In genomic region chr16:56538331-56538730, GRCh38 we compare ENCODE assay signal across 43 cellular contexts. TPM values are rescaled to one million over a fixed set of nuclear protein-coding genes. Genes with fewer than 3 reads are reported as not detected.
"Had no signal": no experiment of that assay in that cellular context is flagged by ENCODE, and none has a peak within 500 bp of the region (broad histone marks: within the 10 kb centered on the region; RNA-seq: fewer than 3 reads in every experiment).

No MANE protein-coding gene starts in this region.

- H3K36me3 Mint-ChIP-seq: activated naive CD4-positive, alpha-beta T cell treated with anti-CD3 and anti-CD28 coated beads, Interleukin-2, amount 10 ng/mL, durations not matched to agents 7 days and 5 days; activated naive CD8-positive, alpha-beta T cell treated with anti-CD3 and anti-CD28 coated beads for 36 hours; activated naive CD8-positive, alpha-beta T cell treated with anti-CD3 and anti-CD28 coated beads, Interleukin-2, amount 10 ng/mL, durations not matched to agents 7 days and 5 days; brain had no signal

- H3K36me3 ChIP-seq: adrenal gland, ascending aorta, brain microvascular endothelial cell, breast epithelium, cardiac muscle cell had no signal

- H3K4me1 Mint-ChIP-seq: activated naive CD4-positive, alpha-beta T cell treated with anti-CD3 and anti-CD28 coated beads, Interleukin-2, amount 10 ng/mL, durations not matched to agents 7 days and 5 days; activated naive CD8-positive, alpha-beta T cell treated with anti-CD3 and anti-CD28 coated beads for 36 hours; activated naive CD8-positive, alpha-beta T cell treated with anti-CD3 and anti-CD28 coated beads, Interleukin-2, amount 10 ng/mL, durations not matched to agents 7 days and 5 days; activated naive CD8-positive, alpha-beta T cell treated with anti-CD3 and anti-CD28 coated beads, Interleukin-2, amount 50 U/mL, for 24 hours; activated T-helper 17 cell treated with anti-CD3 and anti-CD28 coated beads, Interleukin-2, amount 50 U/mL, for 72 hours; brain had no signal

- H3K4me3 ChIP-seq: adrenal gland, ascending aorta, body of pancreas, breast epithelium, cardiac muscle cell had no signal

- H3K4me1 ChIP-seq: adrenal gland, ascending aorta, body of pancreas, breast epithelium had no signal

- H3K9me3 Mint-ChIP-seq: activated naive CD4-positive, alpha-beta T cell treated with anti-CD3 and anti-CD28 coated beads for 36 hours; activated naive CD4-positive, alpha-beta T cell treated with anti-CD3 and anti-CD28 coated beads, Interleukin-2, amount 10 ng/mL, durations not matched to agents 7 days and 5 days; activated naive CD8-positive, alpha-beta T cell treated with anti-CD3 and anti-CD28 coated beads for 36 hours; activated naive CD8-positive, alpha-beta T cell treated with anti-CD3 and anti-CD28 coated beads, Interleukin-2, amount 10 ng/mL, durations not matched to agents 7 days and 5 days; activated naive CD8-positive, alpha-beta T cell treated with anti-CD3 and anti-CD28 coated beads, Interleukin-2, amount 50 U/mL, for 24 hours; activated T-cell treated with anti-CD3 and anti-CD28 coated beads, Interleukin-2, amount 50 U/mL, for 24 hours; activated T-cell treated with anti-CD3 and anti-CD28 coated beads, Interleukin-2, amount 50 U/mL, for 4 hours; activated T-cell treated with anti-CD3 and anti-CD28 coated beads, Interleukin-2, amount 50 U/mL, for 72 hours; activated T-helper 1 cell treated with anti-CD3 and anti-CD28 coated beads, Interleukin-12 subunit alpha, Interleukin-12 subunit beta, Interleukin-2, Interleukin-4 antibody, amounts not matched to agents 30 ng/mL and 10 ng/mL and 1 ng/mL, durations not matched to agents 14 hours and 24 hours and 36 hours; activated T-helper 17 cell treated with anti-CD3 and anti-CD28 coated beads, Interleukin-2, amount 50 U/mL, for 72 hours; activated T-helper 2 cell treated with anti-CD3 and anti-CD28 coated beads, Interferon-gamma antibody, Interleukin-2, Interleukin-4, amounts not matched to agents 10 μg/mL and 5 μg/mL and 100 μg/mL, durations not matched to agents 14 hours and 24 hours and 36 hours; central memory CD8-positive, alpha-beta T cell had no signal

- H3K27ac ChIP-seq: ascending aorta, body of pancreas, brain microvascular endothelial cell, breast epithelium, cardiac muscle cell had no signal

- DNase-seq: activated effector memory CD4-positive, alpha-beta T cell treated with anti-CD3 and anti-CD28 coated beads, Interleukin-2, amount 50 U/mL, for 16 hours; activated effector memory CD4-positive, alpha-beta T cell treated with Interleukin-2 at 50 U/mL for 16 hours; activated gamma-delta T cell; activated gamma-delta T cell treated with Interleukin-2 at 50 U/mL for 16 hours; activated naive CD4-positive, alpha-beta T cell; activated naive CD4-positive, alpha-beta T cell treated with anti-CD3 and anti-CD28 coated beads for 36 hours; activated naive CD4-positive, alpha-beta T cell treated with anti-CD3 and anti-CD28 coated beads, Interleukin-2, amount 10 ng/mL, durations not matched to agents 7 days and 5 days; activated naive CD4-positive, alpha-beta T cell treated with anti-CD3 and anti-CD28 coated beads, Interleukin-2, amount 50 U/mL, for 16 hours; activated naive CD4-positive, alpha-beta T cell treated with Interleukin-2 at 50 U/mL for 16 hours; activated naive CD8-positive, alpha-beta T cell treated with anti-CD3 and anti-CD28 coated beads for 36 hours; activated naive CD8-positive, alpha-beta T cell treated with anti-CD3 and anti-CD28 coated beads, Interleukin-2, amount 10 ng/mL, durations not matched to agents 7 days and 5 days; activated naive CD8-positive, alpha-beta T cell treated with anti-CD3 and anti-CD28 coated beads, Interleukin-2, amount 50 U/mL, for 24 hours; activated T-cell treated with anti-CD3 and anti-CD28 coated beads for 4 hours; activated T-cell treated with anti-CD3 and anti-CD28 coated beads, Interleukin-2, amount 50 U/mL, for 1 hour; activated T-cell treated with anti-CD3 and anti-CD28 coated beads, Interleukin-2, amount 50 U/mL, for 24 hours; activated T-cell treated with anti-CD3 and anti-CD28 coated beads, Interleukin-2, amount 50 U/mL, for 4 hours; activated T-cell treated with anti-CD3 and anti-CD28 coated beads, Interleukin-2, amount 50 U/mL, for 48 hours; activated T-cell treated with anti-CD3 and anti-CD28 coated beads, Interleukin-2, amount 50 U/mL, for 72 hours; adrenal gland; amniotic stem cell; amygdala; anterior cingulate cortex; aorta; body of pancreas; brain microvascular endothelial cell; caudate nucleus; central memory CD4-positive, alpha-beta T cell; cerebellar nuclear complex had no signal

- H3K27me3 ChIP-seq: adrenal gland, ascending aorta, body of pancreas, brain microvascular endothelial cell, breast epithelium had no signal

- H3K9me3 ChIP-seq: adrenal gland, ascending aorta, body of pancreas, breast epithelium had no signal

- ATAC-seq: activated naive CD8-positive, alpha-beta T cell treated with anti-CD3 and anti-CD28 coated beads, Interleukin-2, amount 50 U/mL, for 24 hours; activated T-cell treated with anti-CD3 and anti-CD28 coated beads, Interleukin-2, amount 50 U/mL, for 4 hours; activated T-cell treated with anti-CD3 and anti-CD28 coated beads, Interleukin-2, amount 50 U/mL, for 72 hours; activated T-helper 17 cell treated with anti-CD3 and anti-CD28 coated beads, Interleukin-2, amount 50 U/mL, for 72 hours; body of pancreas had no signal

- H3K27me3 Mint-ChIP-seq: brain had no signal

- H3K27ac Mint-ChIP-seq: activated naive CD4-positive, alpha-beta T cell treated with anti-CD3 and anti-CD28 coated beads for 36 hours; activated naive CD4-positive, alpha-beta T cell treated with anti-CD3 and anti-CD28 coated beads, Interleukin-2, amount 10 ng/mL, durations not matched to agents 7 days and 5 days; activated naive CD8-positive, alpha-beta T cell; activated naive CD8-positive, alpha-beta T cell treated with anti-CD3 and anti-CD28 coated beads for 36 hours; activated naive CD8-positive, alpha-beta T cell treated with anti-CD3 and anti-CD28 coated beads, Interleukin-2, amount 10 ng/mL, durations not matched to agents 7 days and 5 days; activated naive CD8-positive, alpha-beta T cell treated with anti-CD3 and anti-CD28 coated beads, Interleukin-2, amount 50 U/mL, for 24 hours; activated T-cell treated with anti-CD3 and anti-CD28 coated beads, Interleukin-2, amount 50 U/mL, for 24 hours; activated T-cell treated with anti-CD3 and anti-CD28 coated beads, Interleukin-2, amount 50 U/mL, for 72 hours; activated T-helper 1 cell treated with anti-CD3 and anti-CD28 coated beads, Interleukin-12 subunit alpha, Interleukin-12 subunit beta, Interleukin-2, Interleukin-4 antibody, amounts not matched to agents 30 ng/mL and 10 ng/mL and 1 ng/mL, durations not matched to agents 14 hours and 24 hours and 36 hours; activated T-helper 17 cell treated with anti-CD3 and anti-CD28 coated beads, Interleukin-2, amount 50 U/mL, for 72 hours; activated T-helper 2 cell treated with anti-CD3 and anti-CD28 coated beads, Interferon-gamma antibody, Interleukin-2, Interleukin-4, amounts not matched to agents 10 μg/mL and 5 μg/mL and 100 μg/mL, durations not matched to agents 14 hours and 24 hours and 36 hours; brain had no signal

- H3K4me3 Mint-ChIP-seq: activated naive CD4-positive, alpha-beta T cell treated with anti-CD3 and anti-CD28 coated beads for 36 hours; activated naive CD4-positive, alpha-beta T cell treated with anti-CD3 and anti-CD28 coated beads, Interleukin-2, amount 10 ng/mL, durations not matched to agents 7 days and 5 days; activated naive CD8-positive, alpha-beta T cell; activated naive CD8-positive, alpha-beta T cell treated with anti-CD3 and anti-CD28 coated beads for 36 hours; activated naive CD8-positive, alpha-beta T cell treated with anti-CD3 and anti-CD28 coated beads, Interleukin-2, amount 10 ng/mL, durations not matched to agents 7 days and 5 days; activated naive CD8-positive, alpha-beta T cell treated with anti-CD3 and anti-CD28 coated beads, Interleukin-2, amount 50 U/mL, for 24 hours; activated T-cell treated with anti-CD3 and anti-CD28 coated beads, Interleukin-2, amount 50 U/mL, for 24 hours; activated T-cell treated with anti-CD3 and anti-CD28 coated beads, Interleukin-2, amount 50 U/mL, for 4 hours; activated T-cell treated with anti-CD3 and anti-CD28 coated beads, Interleukin-2, amount 50 U/mL, for 72 hours; activated T-helper 1 cell treated with anti-CD3 and anti-CD28 coated beads, Interleukin-12 subunit alpha, Interleukin-12 subunit beta, Interleukin-2, Interleukin-4 antibody, amounts not matched to agents 30 ng/mL and 10 ng/mL and 1 ng/mL, durations not matched to agents 14 hours and 24 hours and 36 hours; activated T-helper 17 cell treated with anti-CD3 and anti-CD28 coated beads, Interleukin-2, amount 50 U/mL, for 72 hours; brain; central memory CD8-positive, alpha-beta T cell had no signal

- FAIRE-seq: astrocyte, bronchial epithelial cell had no signal

RNA-seq across cellular contexts. Expression of gene MT4, which starts 26.5 kb away (rescaled TPM):
- total RNA-seq: activated naive CD4-positive, alpha-beta T cell treated with anti-CD3 and anti-CD28 coated beads for 36 hours; activated naive CD8-positive, alpha-beta T cell treated with anti-CD3 and anti-CD28 coated beads for 36 hours; activated naive CD8-positive, alpha-beta T cell treated with anti-CD3 and anti-CD28 coated beads, Interleukin-2, amount 10 ng/mL, durations not matched to agents 7 days and 5 days; activated T-cell treated with anti-CD3 and anti-CD28 coated beads, Interleukin-2, amount 50 U/mL, for 4 hours; activated T-cell treated with anti-CD3 and anti-CD28 coated beads, Interleukin-2, amount 50 U/mL, for 72 hours; activated T-helper 1 cell treated with anti-CD3 and anti-CD28 coated beads, Interleukin-12 subunit alpha, Interleukin-12 subunit beta, Interleukin-2, Interleukin-4 antibody, amounts not matched to agents 30 ng/mL and 10 ng/mL and 1 ng/mL, durations not matched to agents 14 hours and 24 hours and 36 hours; activated T-helper 17 cell treated with anti-CD3 and anti-CD28 coated beads, Interleukin-2, amount 50 U/mL, for 72 hours; activated T-helper 2 cell treated with anti-CD3 and anti-CD28 coated beads, Interferon-gamma antibody, Interleukin-2, Interleukin-4, amounts not matched to agents 10 μg/mL and 5 μg/mL and 100 μg/mL, durations not matched to agents 14 hours and 24 hours and 36 hours; adrenal gland; aorta; ascending aorta; astrocyte; body of pancreas; breast epithelium; bronchial epithelial cell; cardiac muscle cell; cardiac septum; cerebellum; chondrocyte had no signal
- polyA plus RNA-seq: adipose tissue, adrenal gland, aorta, cardiac muscle cell had no signal

RNA-seq across cellular contexts. Expression of gene MT3, which starts 51.0 kb away (rescaled TPM):
- total RNA-seq: ascending aorta, astrocyte, body of pancreas, breast epithelium, bronchial epithelial cell, cardiac muscle cell had no signal
- polyA plus RNA-seq: aorta had no signal
